ENCODE assay signal across 8 cellular contexts in the genomic region with DNA sequence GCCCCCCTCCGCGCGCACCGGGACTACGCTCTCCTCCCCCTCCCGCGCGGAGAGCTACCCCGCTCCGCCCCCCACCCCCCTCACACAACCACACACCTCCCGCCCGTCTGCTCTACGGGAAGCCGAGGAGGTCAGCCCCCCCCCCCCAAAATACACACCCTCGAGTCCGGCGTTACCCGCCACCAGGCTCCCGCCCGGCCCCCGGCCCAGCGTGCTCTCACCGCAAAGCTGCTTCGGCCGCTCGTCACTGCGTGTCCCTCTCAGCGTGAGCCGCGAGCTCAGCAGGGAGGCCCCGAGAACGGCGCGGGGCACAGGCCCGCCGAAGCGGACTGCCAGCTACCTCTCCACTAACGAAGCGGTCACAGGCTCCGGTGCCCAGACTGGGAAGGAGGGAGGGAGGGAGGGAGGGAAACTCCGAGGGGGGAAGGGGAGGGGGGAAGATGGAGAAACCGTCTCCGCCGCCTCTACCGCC. TPM values are rescaled to one million over a fixed set of nuclear protein-coding genes. Genes with fewer than 3 reads are reported as not detected.
A peak's percentile ranks its signal among the peaks of the same experiment; 100 is the strongest.
DNase-seq lines count a peak whose midpoint lies in the region; ATAC-seq and TF ChIP-seq lines count a peak whose summit lies in the region.

No MANE protein-coding gene starts in this region.

- H3K4me1 ChIP-seq in Caco-2 (peaks cover 9% of the 10 kb centered on the region), PC-9 (replicated peaks; ENCODE audit: insufficient read depth) (peaks cover 12% of the 10 kb centered on the region)

- H3K27ac Mint-ChIP-seq in Caco-2 (ENCODE audit: unreplicated experiment) = peak overlapping the region; percentile 89
- peak overlapping the region; percentile 89 for H3K27ac Mint-ChIP-seq in osteocyte (ENCODE audit: unreplicated experiment)

- peak overlapping the region; percentile 63 for H3K4me2 ChIP-seq in PC-9

- no peaks in the 10 kb centered on the region for H3K27me3 ChIP-seq in Caco-2 (replicated peaks; ENCODE audit: control insufficient read depth, insufficient read depth, low read length)
- H3K27me3 ChIP-seq in PC-9 (ENCODE audit: insufficient read depth, low read depth) = no peaks in the 10 kb centered on the region

- H3K36me3 ChIP-seq in Caco-2 (ENCODE audit: control insufficient read depth, insufficient read depth, low read length) (no peaks in the 10 kb centered on the region), PC-9 (ENCODE audit: low read depth) (no peaks in the 10 kb centered on the region)

- peaks cover 52% of the 10 kb centered on the region for H3K79me2 ChIP-seq in PC-9 (ENCODE audit: low read depth)

- CTCF ChIA-PET in Caco-2 (lab: Charles Lee) = interaction anchor here (0.5 to 1.8 kb wide), 14 partner anchors 9 to 385 kb away, joined by 3 to 33 read pairs (median 4); a partner anchor contains a TSS
- CTCF ChIA-PET in PC-9 (lab: Charles Lee) = interaction anchor here (0.5 to 1.8 kb wide), 6 partner anchors 82 to 287 kb away, joined by 3 to 5 read pairs (median 4); a partner anchor contains a TSS

- no peaks in the 10 kb centered on the region for H3K27me3 Mint-ChIP-seq in Caco-2 (ENCODE audit: insufficient read depth, unreplicated experiment)
- no peaks in the 10 kb centered on the region for H3K27me3 Mint-ChIP-seq in osteocyte (ENCODE audit: unreplicated experiment)

- peaks cover 44% of the 10 kb centered on the region for H4K20me1 ChIP-seq in PC-9 (ENCODE audit: insufficient read depth)

- H3K9me3 Mint-ChIP-seq in Caco-2 (ENCODE audit: unreplicated experiment) (no peaks in the 10 kb centered on the region), osteocyte (ENCODE audit: unreplicated experiment) (no peaks in the 10 kb centered on the region)

- H3F3A ChIP-seq in PC-9 (ENCODE audit: insufficient read depth, low read depth) = peaks cover 43% of the 10 kb centered on the region

- peaks cover 56% of the 10 kb centered on the region for H3K36me3 Mint-ChIP-seq in Caco-2 (ENCODE audit: insufficient read depth, unreplicated experiment)
- peaks cover 2% of the 10 kb centered on the region for H3K36me3 Mint-ChIP-seq in osteocyte (ENCODE audit: unreplicated experiment)

- DNase-seq in Caco-2 (no peak), PC-9 (peak in 1 of 2 experiments; percentile 46), epithelial cell of proximal tubule (ENCODE audit: low read depth) (no peak), osteocyte (ENCODE audit: extremely low spot score, unreplicated experiment) (no peak), NCI-H774 (lab: John Stamatoyannopoulos, UW) (no peak), NCI-H345 treated with DMSO at 0.1 percent for 48 hours (lab: John Stamatoyannopoulos, UW; ENCODE audit: unreplicated experiment) (no peak)

- H3K9me2 ChIP-seq in PC-9 (ENCODE audit: insufficient read depth) = no peaks in the 10 kb centered on the region

- peak overlapping the region; percentile 75; the same call in 1 of the 2 replicates for H2AFZ ChIP-seq in PC-9

- H3K4me3 ChIP-seq in Caco-2 (ENCODE audit: low read depth, low read length) (peak overlapping the region; percentile 99), PC-9 (peak overlapping the region; percentile 68; the same call in 1 of the 2 replicates), epithelial cell of proximal tubule (ENCODE audit: low read depth, low read length) (peak overlapping the region; percentile 83)

- ATAC-seq in HG03175 (IDR thresholded peaks at IDR 0.05; ENCODE audit: unreplicated experiment) (no peak), GM19395 (IDR thresholded peaks at IDR 0.05; ENCODE audit: unreplicated experiment) (no peak)

- H3K4me1 Mint-ChIP-seq in Caco-2 (ENCODE audit: low read depth, unreplicated experiment) (peaks cover 5% of the 10 kb centered on the region), osteocyte (ENCODE audit: unreplicated experiment) (peaks cover 21% of the 10 kb centered on the region)

- BruUV-seq in Caco-2 (replicated peaks; lab: Mats Ljungman, UMichigan) (no TSS peak), PC-9 (replicated peaks; lab: Mats Ljungman, UMichigan) (no TSS peak)

- POLR2A ChIA-PET in Caco-2 (lab: Charles Lee) (interaction anchor here (0.6 to 3.3 kb wide), 16 partner anchors 10 to 820 kb away, joined by 3 to 54 read pairs (median 6); a partner anchor contains a TSS), PC-9 (lab: Charles Lee; ENCODE audit: unreplicated experiment) (interaction anchor here (0.5 to 2.1 kb wide), 17 partner anchors 29 to 1338 kb away, joined by 3 to 39 read pairs (median 5); a partner anchor contains a TSS)

- no peak for TF ChIP-seq CTCF in Caco-2 (IDR thresholded peaks at IDR 0.05; ENCODE audit: insufficient read depth in 1 of 2, low read depth in 1 of 2, low read length in 1 of 2, severe bottlenecking in 1 of 2, unreplicated experiment in 1 of 2)
- no peak for TF ChIP-seq CTCF in PC-9 (conservative IDR thresholded peaks at IDR 0.05)
- no peak for TF ChIP-seq CTCF in epithelial cell of proximal tubule (conservative IDR thresholded peaks at IDR 0.05; ENCODE audit: low read depth, low read length)
- no peak for TF ChIP-seq CTCF in osteocyte (IDR thresholded peaks at IDR 0.05)

- no peaks in the 10 kb centered on the region for H3K9me3 ChIP-seq in Caco-2
- H3K9me3 ChIP-seq in PC-9 (ENCODE audit: insufficient read depth, low read depth) = no peaks in the 10 kb centered on the region

- H3K27ac ChIP-seq in PC-9 = peak overlapping the region; percentile 80

- intact Hi-C loops in Caco-2 (cut with micrococcal nuclease; ENCODE audit: unreplicated experiment) (loop anchor here (1.0 to 5.0 kb wide), 2 partner anchors 81 to 83 kb away; a partner anchor contains a TSS), PC-9 (cut with micrococcal nuclease; ENCODE audit: unreplicated experiment) (loop anchor here (2.0 to 5.0 kb wide), 3 partner anchors 84 to 216 kb away; a partner anchor contains a TSS)

- H3K4me3 Mint-ChIP-seq in Caco-2 (ENCODE audit: unreplicated experiment) (peak overlapping the region; percentile 74), osteocyte (ENCODE audit: unreplicated experiment) (peak overlapping the region; percentile 82)

RNA-seq across cellular contexts. Expression of a gene that starts 0.3 kb away (rescaled TPM):
- total RNA-seq in Caco-2 (2022) = 64.4 and 67.1 TPM in 2 replicates
- total RNA-seq in PC-9 (2021) = 87.0 and 91.8 TPM in 2 replicates
- 26.2 and 33.4 TPM in 2 replicates for total RNA-seq in epithelial cell of proximal tubule
- total RNA-seq in osteocyte = 65.2 and 65.4 TPM in 2 replicates
